ENCODE assay signal across 23 cellular contexts in genomic region chrX:68846536-68846935, GRCh38. TPM values are rescaled to one million over a fixed set of nuclear protein-coding genes. Genes with fewer than 3 reads are reported as not detected.
DNase-seq lines count a peak whose midpoint lies in the region; ATAC-seq, FAIRE-seq and TF ChIP-seq lines count a peak whose summit lies in the region.
"Had no signal": no experiment of that assay in that cellular context is flagged by ENCODE, and none has a peak within 500 bp of the region (broad histone marks: within the 10 kb centered on the region; RNA-seq: fewer than 3 reads in every experiment).

No MANE protein-coding gene starts in this region.

- peaks cover 17% of the 10 kb centered on the region for H3K4me1 ChIP-seq in HepG2 (ENCODE audit: insufficient read depth, low read length)
- peaks cover 0 to 21% (median 6%) of the 10 kb centered on the region in 4 donors for H3K4me1 ChIP-seq in right lobe of liver
- H3K4me1 ChIP-seq in vagina, result peaks cover 13% of the 10 kb centered on the region
- peaks cover 0 to 19% (median 14%) of the 10 kb centered on the region in 4 donors for H3K4me1 ChIP-seq in stomach

- DNase-seq in HepG2 (ENCODE audit: low spot score) (no peak), right lobe of liver (no peak), choroid plexus epithelial cell (ENCODE audit: low read depth) (peak; percentile 28), islet precursor cell (peak; percentile 66), head of caudate nucleus (no peak), retina (no peak), vagina (ENCODE audit: extremely low spot score in 2 of 2) (no peak), stomach (no peak)
- DNase-seq: 8988T; activated CD8-positive, alpha-beta T cell treated with anti-CD3 and anti-CD28 coated beads for 36 hours; activated effector memory CD4-positive, alpha-beta T cell treated with anti-CD3 and anti-CD28 coated beads, Interleukin-2, amount 50 U/mL, for 16 hours; activated T-cell treated with anti-CD3 and anti-CD28 coated beads for 4 hours; brain microvascular endothelial cell; DMS53; glutamatergic neuron; NCI-H1694 treated with DMSO at 0.1 percent for 48 hours; SW 1271; transverse colon had no signal

- no peaks in the 10 kb centered on the region for H4K20me1 ChIP-seq in HepG2 (ENCODE audit: insufficient read depth, low read length)

- H3K9ac ChIP-seq in HepG2 (ENCODE audit: insufficient read depth, low read depth, low read length), result no peak overlapping the region

- no peak overlapping the region for H2AFZ ChIP-seq in HepG2 (ENCODE audit: low read length)

- TF ChIP-seq RAD21 in HepG2 (CRISPR knock-in tag; IDR thresholded peaks at IDR 0.05), result no peak

- no peak for FAIRE-seq in HepG2 (lab: Jason Lieb, UNC)
- FAIRE-seq: colon, endometrium, GM12878 had no signal

- no CpG with 5 or more reads among the region's 6 CpGs for WGBS in HepG2 (ENCODE audit: low lambda C conversion rate)
- no CpG with 5 or more reads among the region's 6 CpGs for WGBS in right lobe of liver (ENCODE audit: insufficient coverage, low coverage, low lambda C conversion rate, missing lambda C conversion rate)
- WGBS in stomach, 5 donors, result 42 to 94% (median 62%) methylated on average over 3 to 6 of the region's 6 CpGs

- TF ChIP-seq POLR2A in HepG2 (IDR thresholded peaks at IDR 0.05; ENCODE audit: insufficient read depth in 1 of 2, low read depth in 2 of 2, low read length in 2 of 2) (no peak), right lobe of liver (IDR thresholded peaks at IDR 0.05) (no peak), vagina (IDR thresholded peaks at IDR 0.05) (no peak), stomach (IDR thresholded peaks at IDR 0.05) (no peak)

- H3K27ac ChIP-seq in HepG2 (ENCODE audit: extremely low read length, insufficient read depth, low read length), result no peak overlapping the region
- no peak overlapping the region for H3K27ac ChIP-seq in right lobe of liver
- H3K27ac ChIP-seq in vagina, result no peak overlapping the region
- H3K27ac ChIP-seq in stomach, result no peak overlapping the region
- H3K27ac ChIP-seq: brain microvascular endothelial cell, HL-60 had no signal

- H3K27me3 ChIP-seq in HepG2 (ENCODE audit: control insufficient read depth in 1 of 2, insufficient read depth in 2 of 2, low read length in 2 of 2) (no peaks in the 10 kb centered on the region), right lobe of liver (no peaks in the 10 kb centered on the region), vagina (no peaks in the 10 kb centered on the region), stomach (peaks cover 0 to 6% (median 0%) of the 10 kb centered on the region in 3 donors)
- H3K27me3 ChIP-seq: brain microvascular endothelial cell, transverse colon had no signal

- ATAC-seq in HepG2, result peak; percentile 62
- ATAC-seq in right lobe of liver, result no peak
- ATAC-seq: activated CD4-positive, CD25-positive, alpha-beta regulatory T cell treated with anti-CD3 and anti-CD28 coated beads, Interleukin-2, amount 50 U/mL, for 24 hours; activated CD8-positive, alpha-beta T cell treated with anti-CD3 and anti-CD28 coated beads for 36 hours; GM12878 had no signal

- in situ Hi-C loops in HepG2 (cut with HindIII; ENCODE audit: extremely low pct_ligation_motif_present, low pct_unique_long_range_greater_than_20kb), result no loop called here

- intact Hi-C loops in HepG2 (cut with micrococcal nuclease; ENCODE audit: unreplicated experiment) (no loop called here), right lobe of liver (cut with DNase I) (no loop called here), head of caudate nucleus (cut with DNase I) (no loop called here), vagina (cut with DNase I) (no loop called here), stomach (cut with DNase I; ENCODE audit: low total_unique reads) (no loop called here)

- TF ChIP-seq EP300 in HepG2 (IDR thresholded peaks at IDR 0.05; ENCODE audit: low read depth in 2 of 2, low read length in 2 of 2) (no peak), HepG2 (CRISPR knock-in tag; IDR thresholded peaks at IDR 0.05; ENCODE audit: borderline replicate concordance) (no peak), stomach (IDR thresholded peaks at IDR 0.05) (no peak)

- no TSS peak for BruUV-seq in HepG2 (replicated peaks; lab: Mats Ljungman, UMichigan)

- H3K9me3 ChIP-seq in HepG2 (ENCODE audit: low read length) (no peaks in the 10 kb centered on the region), right lobe of liver (no peaks in the 10 kb centered on the region), vagina (no peaks in the 10 kb centered on the region), stomach (no peaks in the 10 kb centered on the region)
- H3K9me3 ChIP-seq: transverse colon had no signal

- POLR2A ChIA-PET in HepG2 (lab: Yijun Ruan, JAX), result no interaction called here

- CTCF ChIA-PET in HepG2 (lab: Yijun Ruan, JAX; ENCODE audit: low intra/inter-chr PET ratio, low total read pairs), result no interaction called here

- H3K4me2 ChIP-seq in HepG2 (ENCODE audit: low read depth, low read length), result no peak overlapping the region

- no peaks in the 10 kb centered on the region for H3K79me2 ChIP-seq in HepG2 (ENCODE audit: insufficient read depth, low read length)

- H3K4me3 ChIP-seq in HepG2 (replicated peaks in 1 of 3; ENCODE audit: insufficient read depth in 1 of 3, low read depth in 2 of 3, low read length in 3 of 3) (no peak overlapping the region), right lobe of liver (no peak overlapping the region), choroid plexus epithelial cell (ENCODE audit: low read depth, low read length) (no peak overlapping the region), vagina (no peak overlapping the region), stomach (no peak overlapping the region)
- H3K4me3 ChIP-seq: GM12878, transverse colon had no signal

- TF ChIP-seq CTCF in HepG2 (CRISPR knock-in tag; IDR thresholded peaks at IDR 0.05) (no peak), right lobe of liver (IDR thresholded peaks at IDR 0.05) (no peak), choroid plexus epithelial cell (conservative IDR thresholded peaks at IDR 0.05; ENCODE audit: low read depth, low read length) (no peak), vagina (IDR thresholded peaks at IDR 0.05) (no peak), stomach (IDR thresholded peaks at IDR 0.05) (no peak)

- no peaks in the 10 kb centered on the region for H3K36me3 ChIP-seq in HepG2 (replicated peaks in 1 of 2; ENCODE audit: control insufficient read depth in 1 of 2, insufficient read depth in 2 of 2, low read length in 2 of 2)
- no peaks in the 10 kb centered on the region for H3K36me3 ChIP-seq in right lobe of liver
- no peaks in the 10 kb centered on the region for H3K36me3 ChIP-seq in vagina
- H3K36me3 ChIP-seq in stomach, result peaks cover 0 to 9% (median 2%) of the 10 kb centered on the region in 4 donors
- H3K36me3 ChIP-seq: brain microvascular endothelial cell, transverse colon had no signal

TF ChIP-seq in HepG2, 621 proteins besides CTCF, POLR2A, EP300 and RAD21 (continues in another document):
- TF ChIP-seq HMG20B (CRISPR knock-in tag; conservative IDR thresholded peaks at IDR 0.05) (no peak), LBX2 (CRISPR knock-in tag; IDR thresholded peaks at IDR 0.05; ENCODE audit: borderline replicate concordance) (no peak), ELF3 (CRISPR knock-in tag; IDR thresholded peaks at IDR 0.05) (no peak)

RNA-seq across cellular contexts. Expression of gene EFNB1, which starts 17.7 kb away (rescaled TPM):
- 2.9 and 4.1 TPM in 2 replicates for total RNA-seq in HepG2 (2016; rRNA removed; fragmentation: Illumina TruSeq; extraction: Trizol)
- 0.18 and 0.30 TPM in 2 replicates for total RNA-seq in HepG2 (2016; cell fraction: cytosol; rRNA removed; fragmentation: Illumina TruSeq; extraction: Trizol; ENCODE audit: low read depth)
- total RNA-seq in HepG2 (2016; cell fraction: insoluble cytoplasmic fraction; rRNA removed; fragmentation: Illumina TruSeq; extraction: Trizol), result 2.9 and 4.4 TPM in 2 replicates
- 1.1 and 1.5 TPM in 2 replicates for total RNA-seq in HepG2 (2016; cell fraction: membrane; rRNA removed; fragmentation: Illumina TruSeq; extraction: Trizol)
- total RNA-seq in HepG2 (2016; cell fraction: nucleus; rRNA removed; fragmentation: Illumina TruSeq; extraction: Trizol), result 2.9 and 3.3 TPM in 2 replicates
- polyA plus RNA-seq in HepG2 (2011; rRNA removed), result 4.0 and 4.8 TPM in 2 replicates
- polyA plus RNA-seq in HepG2 (2011; cell fraction: cytosol; rRNA removed), result 4.1 and 5.7 TPM in 2 replicates
- 2.7 TPM in 2 replicates for polyA plus RNA-seq in HepG2 (2011; cell fraction: nucleus; rRNA removed)
- 2.0 and 2.2 TPM in 2 replicates for polyA plus RNA-seq in HepG2 (2012)
- 0.27 and 0.29 TPM in 2 replicates for polyA plus RNA-seq in HepG2 (2016; cell fraction: cytosol; fragmentation: Illumina TruSeq; extraction: Trizol; ENCODE audit: low read depth)
- polyA plus RNA-seq in HepG2 (2016; cell fraction: insoluble cytoplasmic fraction; fragmentation: Illumina TruSeq; extraction: Trizol; ENCODE audit: low read depth), result 3.2 and 3.3 TPM in 2 replicates
- 0.80 and 0.81 TPM in 2 replicates for polyA plus RNA-seq in HepG2 (2016; cell fraction: membrane; fragmentation: Illumina TruSeq; extraction: Trizol; ENCODE audit: low read depth)
- polyA plus RNA-seq in HepG2 (2016; cell fraction: nucleus; fragmentation: Illumina TruSeq; extraction: Trizol; ENCODE audit: insufficient read depth, low read depth), result 4.7 and 5.3 TPM in 2 replicates
- 4.5 and 5.5 TPM in 2 replicates for polyA minus RNA-seq in HepG2 (2011; rRNA and poly(A)+ RNA removed; ENCODE audit: low replicate concordance)
- polyA minus RNA-seq in HepG2 (2011; cell fraction: cytosol; rRNA and poly(A)+ RNA removed), result 2.8 and 3.1 TPM in 2 replicates
- polyA minus RNA-seq in HepG2 (2011; cell fraction: nucleus; rRNA and poly(A)+ RNA removed), result 0.90 and 1.5 TPM in 2 replicates
- 10 to 100 TPM in 3 of 6 experiments, 1 to 10 TPM in 3; 6.1 to 17.4 (median 10.4) TPM for total RNA-seq in right lobe of liver
- total RNA-seq in vagina, result 43.0 TPM
- total RNA-seq in stomach, result 100 to 1,000 TPM in 1 of 5 donors, 10 to 100 TPM in 3, 1 to 10 TPM in 1; 5.8 to 160 (median 26.1) TPM
- 10 to 100 TPM in 2 of 3 donors, 1 to 10 TPM in 1; 9.2 to 15.0 (median 10.1) TPM for polyA plus RNA-seq in stomach

Comparison
In these comparisons a context has a peak if more than half of its experiments do, and no peak if none do; other contexts are left out.
1. DNase-seq: peak in choroid plexus epithelial cell (single experiment) and islet precursor cell (single experiment); none in HepG2 (single experiment), right lobe of liver (0 of 3), head of caudate nucleus (0 of 42), retina (single experiment), vagina (0 of 2) and stomach (single experiment).